16 cellular contexts compared by ENCODE assay signal in the genomic region with DNA sequence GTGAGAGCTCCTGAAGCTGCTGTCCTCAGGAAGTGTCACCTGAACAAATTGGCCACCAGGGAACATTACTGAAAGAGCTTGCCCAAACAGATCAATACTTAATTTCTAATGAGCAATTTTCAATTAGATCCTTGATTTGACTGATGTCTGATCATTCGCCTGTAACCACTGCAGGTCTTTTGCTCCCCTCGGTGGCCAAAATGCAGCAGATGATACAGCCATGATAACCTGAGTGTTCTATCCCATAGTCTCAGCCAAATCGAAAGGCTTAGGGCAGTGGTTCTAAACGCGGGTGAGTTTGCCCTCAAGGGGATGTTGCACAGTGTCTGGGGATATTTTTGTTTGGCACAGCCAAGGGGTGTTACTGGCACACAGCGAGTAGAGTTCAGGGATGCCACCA.
DNase-seq lines count a peak whose midpoint lies in the region; ATAC-seq and TF ChIP-seq lines count a peak whose summit lies in the region.
"Had no signal": no experiment of that assay in that cellular context is flagged by ENCODE, and none has a peak within 500 bp of the region (broad histone marks: within the 10 kb centered on the region; RNA-seq: fewer than 3 reads in every experiment).

No MANE protein-coding gene starts in this region.

- no peak overlapping the region for H3K27ac ChIP-seq in VCaP
- H3K27ac ChIP-seq: pancreas had no signal

- no peak for TF ChIP-seq EP300 in Ishikawa (IDR thresholded peaks at IDR 0.05; ENCODE audit: borderline replicate concordance)

- H3K4me3 ChIP-seq in foreskin fibroblast (ENCODE audit: low read depth in 1 of 2, low read length in 2 of 2), result no peak overlapping the region
- H3K4me3 ChIP-seq: pancreas had no signal

- TF ChIP-seq CTCF in VCaP (conservative IDR thresholded peaks at IDR 0.05), result peak; percentile 76
- peak; percentile 2 for TF ChIP-seq CTCF in foreskin fibroblast (IDR thresholded peaks at IDR 0.05; ENCODE audit: low read depth, low read length)

- DNase-seq in NCI-H1417 (lab: John Stamatoyannopoulos, UW) (peak in 2 of 3 experiments; percentile 32 to 60), NCI-H1417 treated with DMSO at 0.1 percent for 48 hours (lab: John Stamatoyannopoulos, UW) (no peak), foreskin fibroblast (no peak)
- DNase-seq in stimulated activated naive CD8-positive, alpha-beta T cell treated with anti-CD3 and anti-CD28 coated beads, Interleukin-15, Interleukin-2, amounts not matched to agents 100 U/mL and 50 U/mL, for 24 hours, result no peak
- DNase-seq in effector CD8-positive, alpha-beta T cell (lab: John Stamatoyannopoulos, UW), result no peak
- DNase-seq: activated CD4-positive, alpha-beta T cell treated with anti-CD3 and anti-CD28 coated beads, Interleukin-2, amount 50 U/mL, for 4 hours; anterior cingulate cortex; kidney; NCI-H1092 treated with DMSO at 0.1 percent for 48 hours; NCI-H524 treated with DMSO at 0.1 percent for 48 hours; pancreas; substantia nigra had no signal

- no peak for ATAC-seq in HG03521 (IDR thresholded peaks at IDR 0.05; ENCODE audit: unreplicated experiment)
- no peak for ATAC-seq in stimulated activated naive CD8-positive, alpha-beta T cell treated with anti-CD3 and anti-CD28 coated beads, Interleukin-15, Interleukin-2, amounts not matched to agents 100 U/mL and 50 U/mL, for 24 hours
- ATAC-seq: activated T-helper 17 cell treated with anti-CD3 and anti-CD28 coated beads, Interleukin-2, amount 50 U/mL, for 72 hours; pancreas had no signal

- TF ChIP-seq RAD21 in Ishikawa (IDR thresholded peaks at IDR 0.05; ENCODE audit: low read depth), result peak; percentile 25; the same call in 1 of the 2 replicates

TF ChIP-seq in Ishikawa, 13 proteins besides CTCF, POLR2A, EP300 and RAD21:
- no peak for TF ChIP-seq TAF1 (IDR thresholded peaks at IDR 0.05; ENCODE audit: low read depth)
- TF ChIP-seq CREB1 (IDR thresholded peaks at IDR 0.05; ENCODE audit: low read depth), result no peak
- TF ChIP-seq CEBPB (IDR thresholded peaks at IDR 0.05), result no peak
- no peak for TF ChIP-seq TEAD4 (IDR thresholded peaks at IDR 0.05)
- no peak for TF ChIP-seq NFIC (IDR thresholded peaks at IDR 0.05)
- no peak for TF ChIP-seq FOXM1 (IDR thresholded peaks at IDR 0.05; ENCODE audit: borderline replicate concordance, low read depth)
- TF ChIP-seq, protein P1, sequence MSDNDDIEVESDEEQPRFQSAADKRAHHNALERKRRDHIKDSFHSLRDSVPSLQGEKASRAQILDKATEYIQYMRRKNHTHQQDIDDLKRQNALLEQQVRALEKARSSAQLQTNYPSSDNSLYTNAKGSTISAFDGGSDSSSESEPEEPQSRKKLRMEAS (IDR thresholded peaks at IDR 0.05), result no peak
- TF ChIP-seq, protein P2, sequence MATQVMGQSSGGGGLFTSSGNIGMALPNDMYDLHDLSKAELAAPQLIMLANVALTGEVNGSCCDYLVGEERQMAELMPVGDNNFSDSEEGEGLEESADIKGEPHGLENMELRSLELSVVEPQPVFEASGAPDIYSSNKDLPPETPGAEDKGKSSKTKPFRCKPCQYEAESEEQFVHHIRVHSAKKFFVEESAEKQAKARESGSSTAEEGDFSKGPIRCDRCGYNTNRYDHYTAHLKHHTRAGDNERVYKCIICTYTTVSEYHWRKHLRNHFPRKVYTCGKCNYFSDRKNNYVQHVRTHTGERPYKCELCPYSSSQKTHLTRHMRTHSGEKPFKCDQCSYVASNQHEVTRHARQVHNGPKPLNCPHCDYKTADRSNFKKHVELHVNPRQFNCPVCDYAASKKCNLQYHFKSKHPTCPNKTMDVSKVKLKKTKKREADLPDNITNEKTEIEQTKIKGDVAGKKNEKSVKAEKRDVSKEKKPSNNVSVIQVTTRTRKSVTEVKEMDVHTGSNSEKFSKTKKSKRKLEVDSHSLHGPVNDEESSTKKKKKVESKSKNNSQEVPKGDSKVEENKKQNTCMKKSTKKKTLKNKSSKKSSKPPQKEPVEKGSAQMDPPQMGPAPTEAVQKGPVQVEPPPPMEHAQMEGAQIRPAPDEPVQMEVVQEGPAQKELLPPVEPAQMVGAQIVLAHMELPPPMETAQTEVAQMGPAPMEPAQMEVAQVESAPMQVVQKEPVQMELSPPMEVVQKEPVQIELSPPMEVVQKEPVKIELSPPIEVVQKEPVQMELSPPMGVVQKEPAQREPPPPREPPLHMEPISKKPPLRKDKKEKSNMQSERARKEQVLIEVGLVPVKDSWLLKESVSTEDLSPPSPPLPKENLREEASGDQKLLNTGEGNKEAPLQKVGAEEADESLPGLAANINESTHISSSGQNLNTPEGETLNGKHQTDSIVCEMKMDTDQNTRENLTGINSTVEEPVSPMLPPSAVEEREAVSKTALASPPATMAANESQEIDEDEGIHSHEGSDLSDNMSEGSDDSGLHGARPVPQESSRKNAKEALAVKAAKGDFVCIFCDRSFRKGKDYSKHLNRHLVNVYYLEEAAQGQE (IDR thresholded peaks at IDR 0.05; ENCODE audit: low read depth), result no peak
- TF ChIP-seq TCF12 (IDR thresholded peaks at IDR 0.05; ENCODE audit: low read depth), result no peak
- no peak for TF ChIP-seq YY1 (IDR thresholded peaks at IDR 0.05; ENCODE audit: low read depth)
- TF ChIP-seq ZBTB7A (IDR thresholded peaks at IDR 0.05; ENCODE audit: low read depth), result no peak
- TF ChIP-seq, protein P3, sequence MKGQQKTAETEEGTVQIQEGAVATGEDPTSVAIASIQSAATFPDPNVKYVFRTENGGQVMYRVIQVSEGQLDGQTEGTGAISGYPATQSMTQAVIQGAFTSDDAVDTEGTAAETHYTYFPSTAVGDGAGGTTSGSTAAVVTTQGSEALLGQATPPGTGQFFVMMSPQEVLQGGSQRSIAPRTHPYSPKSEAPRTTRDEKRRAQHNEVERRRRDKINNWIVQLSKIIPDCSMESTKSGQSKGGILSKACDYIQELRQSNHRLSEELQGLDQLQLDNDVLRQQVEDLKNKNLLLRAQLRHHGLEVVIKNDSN (IDR thresholded peaks at IDR 0.05), result no peak
- TF ChIP-seq EGR1 (IDR thresholded peaks at IDR 0.05), result no peak

Comparison
In these comparisons a context has a peak if more than half of its experiments do, and no peak if none do; other contexts are left out.
1. DNase-seq: peak in NCI-H1417 (2 of 3); none in NCI-H1417 treated with DMSO at 0.1 percent for 48 hours (single experiment), foreskin fibroblast (0 of 2), stimulated activated naive CD8-positive, alpha-beta T cell treated with anti-CD3 and anti-CD28 coated beads, Interleukin-15, Interleukin-2, amounts not matched to agents 100 U/mL and 50 U/mL, for 24 hours (single experiment) and effector CD8-positive, alpha-beta T cell (single experiment).